ENCODE assay signal across 8 cellular contexts in the genomic region with DNA sequence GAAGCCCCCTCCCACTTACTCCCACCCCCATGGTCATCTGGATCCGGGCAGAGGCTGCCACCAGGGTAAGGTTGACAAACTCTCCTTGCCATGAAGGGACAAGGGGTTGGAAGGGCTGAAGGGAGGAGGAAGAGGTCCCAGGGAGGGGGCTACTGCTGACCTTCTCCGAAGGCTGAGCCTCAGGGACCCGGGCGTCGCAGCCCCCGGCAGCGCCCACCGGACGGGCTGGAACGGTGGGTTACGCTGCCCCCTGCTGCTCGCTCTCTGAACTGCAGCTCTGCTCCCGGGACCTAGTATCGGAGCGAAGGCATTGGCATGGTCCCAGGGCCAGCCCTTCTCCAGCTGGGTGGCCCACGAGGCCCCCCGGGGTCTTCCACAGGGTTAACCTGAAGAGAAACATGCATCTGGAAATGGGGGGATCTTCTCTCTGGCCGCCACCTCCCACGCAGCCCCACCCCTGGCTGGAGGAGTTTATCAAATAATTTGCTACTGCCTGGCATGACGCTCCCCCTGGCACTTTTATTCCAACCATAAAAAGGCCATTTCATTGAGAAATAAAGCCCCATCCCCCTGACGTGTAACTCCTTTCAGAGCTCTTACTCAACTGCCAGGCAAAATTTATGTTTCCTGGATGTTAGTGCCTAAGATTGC.
DNase-seq lines count a peak whose midpoint lies in the region; ATAC-seq and TF ChIP-seq lines count a peak whose summit lies in the region.

No MANE protein-coding gene starts in this region.

- no peaks in the 10 kb centered on the region for H3K9me3 Mint-ChIP-seq in activated CD4-positive, alpha-beta T cell treated with anti-CD3 and anti-CD28 coated beads for 36 hours (ENCODE audit: low read depth)
- no peaks in the 10 kb centered on the region for H3K9me3 Mint-ChIP-seq in mesothelial cell of epicardium

- H3K27ac ChIP-seq in KMS-11, result no peak overlapping the region

- DNase-seq in Daoy (ENCODE audit: low read depth), result peak; percentile 64
- peak; percentile 77 for DNase-seq in activated CD4-positive, alpha-beta T cell treated with anti-CD3 and anti-CD28 coated beads for 36 hours
- DNase-seq in ecto neural progenitor cell (ENCODE audit: low spot score), result peak; percentile 87
- DNase-seq in mesothelial cell of epicardium (ENCODE audit: low spot score in 2 of 2, unreplicated experiment in 2 of 2), result peak; percentile 61 to 89
- peak; percentile 23 to 75 (median 51) for DNase-seq in stimulated activated naive CD4-positive, alpha-beta T cell (lab: John Stamatoyannopoulos, UW)
- DNase-seq in SK-N-DZ (ENCODE audit: low spot score), result no peak

- H3K4me2 ChIP-seq in KMS-11, result no peak overlapping the region; the same call in 1 of the 2 replicates

- H3K4me3 ChIP-seq in KMS-11 (IDR thresholded peaks at IDR 0.05; ENCODE audit: insufficient read depth, low read depth, low read length), result no peak overlapping the region

- H3K4me1 Mint-ChIP-seq in activated CD4-positive, alpha-beta T cell treated with anti-CD3 and anti-CD28 coated beads for 36 hours, result peaks cover 34% of the 10 kb centered on the region
- H3K4me1 Mint-ChIP-seq in mesothelial cell of epicardium, result peaks cover 57% of the 10 kb centered on the region

- H3K4me1 ChIP-seq in KMS-11 (ENCODE audit: low read depth, poor library complexity, severe bottlenecking), result peaks cover 33% of the 10 kb centered on the region

- no peaks in the 10 kb centered on the region for H3K79me2 ChIP-seq in KMS-11 (ENCODE audit: insufficient read depth, low read depth)

- no peaks in the 10 kb centered on the region for H4K20me1 ChIP-seq in KMS-11 (ENCODE audit: insufficient read depth)

- no peak overlapping the region for H3K4me3 Mint-ChIP-seq in activated CD4-positive, alpha-beta T cell treated with anti-CD3 and anti-CD28 coated beads for 36 hours
- H3K4me3 Mint-ChIP-seq in mesothelial cell of epicardium, result peak overlapping the region; percentile 28

- H3K9ac ChIP-seq in KMS-11, result no peak overlapping the region

- intact Hi-C loops in activated CD4-positive, alpha-beta T cell treated with anti-CD3 and anti-CD28 coated beads for 36 hours (cut with DNase I, micrococcal nuclease), result loop anchor here (1.0 to 5.0 kb wide), 7 partner anchors 40 to 511 kb away; partner anchors contain the start of gene CENPS (in 1 of the 2)

- peaks cover 53% of the 10 kb centered on the region for H3K27me3 Mint-ChIP-seq in activated CD4-positive, alpha-beta T cell treated with anti-CD3 and anti-CD28 coated beads for 36 hours
- peaks cover 26% of the 10 kb centered on the region for H3K27me3 Mint-ChIP-seq in mesothelial cell of epicardium (ENCODE audit: low read depth)

- TF ChIP-seq CTCF in KMS-11 (conservative IDR thresholded peaks at IDR 0.05; ENCODE audit: low read depth, low read length), result peak; percentile 98
- TF ChIP-seq CTCF in mesothelial cell of epicardium (IDR thresholded peaks at IDR 0.05; ENCODE audit: unreplicated experiment), result peak; percentile 96

- CTCF ChIA-PET in activated CD4-positive, alpha-beta T cell treated with anti-CD3 and anti-CD28 coated beads for 36 hours (lab: Charles Lee), result interaction anchor here (0.6 to 1.3 kb wide), 10 partner anchors 9 to 435 kb away, joined by 3 to 4 read pairs (median 3); no protein-coding TSS in a partner anchor

- no peak overlapping the region for H2AFZ ChIP-seq in KMS-11 (ENCODE audit: low read depth)

- no peak overlapping the region for H3K27ac Mint-ChIP-seq in activated CD4-positive, alpha-beta T cell treated with anti-CD3 and anti-CD28 coated beads for 36 hours
- no peak overlapping the region for H3K27ac Mint-ChIP-seq in mesothelial cell of epicardium

- H3K36me3 Mint-ChIP-seq in activated CD4-positive, alpha-beta T cell treated with anti-CD3 and anti-CD28 coated beads for 36 hours (ENCODE audit: low read depth), result no peaks in the 10 kb centered on the region
- H3K36me3 Mint-ChIP-seq in mesothelial cell of epicardium, result no peaks in the 10 kb centered on the region

- ATAC-seq in activated CD4-positive, alpha-beta T cell treated with anti-CD3 and anti-CD28 coated beads for 36 hours, result no peak
- no peak for ATAC-seq in HG02938 (IDR thresholded peaks at IDR 0.05; ENCODE audit: unreplicated experiment)

- H3K27me3 ChIP-seq in KMS-11 (ENCODE audit: insufficient read depth, low read depth), result peaks cover 91% of the 10 kb centered on the region

- H3K36me3 ChIP-seq in KMS-11 (ENCODE audit: insufficient read depth), result no peaks in the 10 kb centered on the region

- POLR2A ChIA-PET in activated CD4-positive, alpha-beta T cell treated with anti-CD3 and anti-CD28 coated beads for 36 hours (lab: Charles Lee), result no interaction called here
